10 cellular contexts compared by ENCODE assay signal in the genomic region with DNA sequence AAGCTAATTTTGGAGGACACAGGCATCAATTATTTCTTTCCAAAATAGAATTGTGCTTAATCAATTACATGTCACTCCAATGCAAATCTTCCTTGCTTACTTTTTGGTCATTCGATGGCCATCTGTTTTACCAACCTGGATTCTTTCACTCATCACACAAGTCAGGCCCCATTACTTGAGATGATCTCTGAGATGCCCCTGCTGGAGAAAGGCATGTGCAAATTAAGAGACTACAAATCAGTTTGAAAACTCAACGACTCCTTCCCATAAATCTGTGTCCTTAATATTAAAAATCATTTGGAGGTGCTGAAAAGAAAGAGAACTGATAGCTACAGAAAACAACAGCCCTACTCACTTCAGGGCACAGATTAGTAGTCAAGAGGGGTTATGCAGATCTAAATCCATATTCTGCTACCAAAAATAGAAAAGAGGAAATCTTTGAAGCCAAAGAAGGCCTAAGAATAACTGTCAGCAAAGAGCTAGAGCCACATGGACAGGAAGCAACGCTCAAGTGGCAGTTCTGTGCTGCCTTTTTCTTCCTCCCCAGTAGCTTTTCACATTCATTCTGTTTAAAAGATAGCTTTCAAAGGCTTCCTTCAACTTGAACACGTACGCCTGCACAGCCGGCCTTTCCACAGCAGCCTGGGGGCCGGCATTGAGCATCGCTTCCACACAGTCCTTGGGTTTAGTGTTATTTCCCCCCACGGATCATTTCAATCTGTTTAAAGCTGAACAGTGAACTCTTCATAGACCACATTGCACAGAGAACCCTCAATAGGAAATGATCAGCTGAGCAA.
DNase-seq lines count a peak whose midpoint lies in the region; ATAC-seq and TF ChIP-seq lines count a peak whose summit lies in the region.
"Had no signal": no experiment of that assay in that cellular context is flagged by ENCODE, and none has a peak within 500 bp of the region (broad histone marks: within the 10 kb centered on the region; RNA-seq: fewer than 3 reads in every experiment).

No MANE protein-coding gene starts in this region.

- H3K4me1 Mint-ChIP-seq in progenitor cell of endocrine pancreas (ENCODE audit: low read depth) = peaks cover 42% of the 10 kb centered on the region

- H3K9me3 Mint-ChIP-seq in progenitor cell of endocrine pancreas (ENCODE audit: low read depth) = no peaks in the 10 kb centered on the region

- TF ChIP-seq CTCF in upper lobe of right lung (IDR thresholded peaks at IDR 0.05) (no peak), progenitor cell of endocrine pancreas (IDR thresholded peaks at IDR 0.05; ENCODE audit: unreplicated experiment) (no peak)

- H3K27ac Mint-ChIP-seq in progenitor cell of endocrine pancreas = no peak overlapping the region

- H3K4me3 ChIP-seq in upper lobe of right lung = no peak overlapping the region

- ATAC-seq in upper lobe of right lung (no peak), HG02840 (IDR thresholded peaks at IDR 0.05; ENCODE audit: low FRiP score, unreplicated experiment) (no peak)

- no peaks in the 10 kb centered on the region for H3K27me3 ChIP-seq in upper lobe of right lung

- H3K27me3 Mint-ChIP-seq in progenitor cell of endocrine pancreas = no peaks in the 10 kb centered on the region

- peak overlapping the region; percentile 60 for H3K27ac ChIP-seq in upper lobe of right lung
- H3K27ac ChIP-seq: C4-2B had no signal

- no peaks in the 10 kb centered on the region for H3K36me3 ChIP-seq in upper lobe of right lung

- no peak overlapping the region for H3K4me3 Mint-ChIP-seq in progenitor cell of endocrine pancreas (ENCODE audit: low read depth)

- peaks cover 27% of the 10 kb centered on the region for H3K4me1 ChIP-seq in upper lobe of right lung

- H3K36me3 Mint-ChIP-seq in progenitor cell of endocrine pancreas (ENCODE audit: insufficient read depth) = no peaks in the 10 kb centered on the region

- intact Hi-C loops in upper lobe of right lung (cut with DNase I) = no loop called here

- peak; percentile 6 for DNase-seq in stimulated activated CD4-positive, alpha-beta T cell treated with anti-CD3 and anti-CD28 coated beads, Interleukin-15, amount 100 ng/mL, for 24 hours
- DNase-seq in stimulated activated CD4-positive, alpha-beta T cell treated with anti-CD3 and anti-CD28 coated beads, Interleukin-12 subunit alpha, Interleukin-12 subunit beta, amount 100 ng/mL, for 4 hours = no peak
- peak; percentile 17 for DNase-seq in UCSD-AML1 (lab: John Stamatoyannopoulos, UW; ENCODE audit: unreplicated experiment)
- peak; percentile 90 for DNase-seq in left kidney (ENCODE audit: low read depth, low spot score)
- no peak for DNase-seq in upper lobe of right lung
- DNase-seq in progenitor cell of endocrine pancreas (ENCODE audit: low spot score, unreplicated experiment) = no peak
- no peak for DNase-seq in stimulated activated naive CD4-positive, alpha-beta T cell treated with Interleukin-2 at 50 U/mL for 16 hours (lab: John Stamatoyannopoulos, UW)
- DNase-seq: stimulated activated CD4-positive, alpha-beta T cell treated with anti-CD3 and anti-CD28 coated beads, Interleukin-4, amount 100 ng/mL, for 24 hours had no signal

- no peaks in the 10 kb centered on the region for H3K9me3 ChIP-seq in upper lobe of right lung

Comparison
In these comparisons a context has a peak if more than half of its experiments do, and no peak if none do; other contexts are left out.
1. DNase-seq: peak in stimulated activated CD4-positive, alpha-beta T cell treated with anti-CD3 and anti-CD28 coated beads, Interleukin-15, amount 100 ng/mL, for 24 hours (single experiment), UCSD-AML1 (single experiment) and left kidney (single experiment); none in stimulated activated CD4-positive, alpha-beta T cell treated with anti-CD3 and anti-CD28 coated beads, Interleukin-12 subunit alpha, Interleukin-12 subunit beta, amount 100 ng/mL, for 4 hours (single experiment), upper lobe of right lung (single experiment), progenitor cell of endocrine pancreas (single experiment) and stimulated activated naive CD4-positive, alpha-beta T cell treated with Interleukin-2 at 50 U/mL for 16 hours (single experiment).